17 cellular contexts compared by ENCODE assay signal in the genomic region with DNA sequence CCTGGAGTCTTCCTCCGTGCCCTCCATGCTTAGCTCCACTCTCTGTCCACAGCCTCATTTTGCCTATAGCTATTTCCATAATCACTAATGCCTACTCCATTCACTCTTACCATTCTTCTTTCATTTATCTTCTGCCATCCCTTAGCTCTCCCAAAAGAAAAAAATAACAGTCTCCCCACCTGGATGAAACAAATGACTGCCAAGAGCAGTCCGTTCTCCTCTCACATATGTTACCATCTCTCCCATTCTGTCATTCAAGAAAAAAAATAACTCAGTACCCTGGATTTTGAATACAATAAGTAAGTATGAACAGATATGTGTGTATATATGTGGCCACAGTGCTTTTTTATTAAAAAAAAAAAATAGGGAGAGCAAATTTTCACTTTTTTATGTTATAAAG. TPM values are rescaled to one million over a fixed set of nuclear protein-coding genes. Genes with fewer than 3 reads are reported as not detected.
A peak's percentile ranks its signal among the peaks of the same experiment; 100 is the strongest.
DNase-seq lines count a peak whose midpoint lies in the region; ATAC-seq and TF ChIP-seq lines count a peak whose summit lies in the region.
"Had no signal": no experiment of that assay in that cellular context is flagged by ENCODE, and none has a peak within 500 bp of the region (broad histone marks: within the 10 kb centered on the region; RNA-seq: fewer than 3 reads in every experiment).

No MANE protein-coding gene starts in this region.

- no peaks in the 10 kb centered on the region for H3F3A ChIP-seq in GM23338 (replicated peaks; ENCODE audit: low read depth)

- H3K4me1 ChIP-seq in CD4-positive, alpha-beta memory T cell (ENCODE audit: insufficient read depth, low read length): peaks cover 10% of the 10 kb centered on the region
- peaks cover 9% of the 10 kb centered on the region for H3K4me1 ChIP-seq in GM23338 (ENCODE audit: insufficient read depth)
- no peaks in the 10 kb centered on the region for H3K4me1 ChIP-seq in upper lobe of left lung

- intact Hi-C loops in CD4-positive, alpha-beta memory T cell (cut with micrococcal nuclease): no loop called here

- H3K9me2 ChIP-seq in GM23338 (ENCODE audit: insufficient read depth): no peaks in the 10 kb centered on the region

- no peaks in the 10 kb centered on the region for H3K9me3 ChIP-seq in CD4-positive, alpha-beta memory T cell (ENCODE audit: control insufficient read depth in 1 of 2, low read length in 2 of 2)
- no peaks in the 10 kb centered on the region for H3K9me3 ChIP-seq in upper lobe of left lung
- H3K9me3 ChIP-seq: BLaER1 treated with 17β-estradiol and CSF1 and Interleukin-3, amounts not matched to agents 10 nM and 100 nM; Caco-2 had no signal

- H3K27ac ChIP-seq in CD4-positive, alpha-beta memory T cell (ENCODE audit: low read depth, low read length): no peak overlapping the region
- H3K27ac ChIP-seq in GM23338 (ENCODE audit: low read depth) (no peak overlapping the region), upper lobe of left lung (no peak overlapping the region)
- H3K27ac ChIP-seq: BLaER1 treated with 17β-estradiol and CSF1 and Interleukin-3, amounts not matched to agents 10 nM and 100 nM; GM23248 had no signal

- CTCF ChIA-PET in CD4-positive, alpha-beta memory T cell (lab: Charles Lee; ENCODE audit: partially characterized antibody): interaction anchor here (0.9 to 1.2 kb wide), 3 partner anchors 11 to 67 kb away, joined by 3 read pairs; no protein-coding TSS in a partner anchor
- CTCF ChIA-PET in WTC11 (lab: Charles Lee): interaction anchor here (1.6 to 1.7 kb wide), 2 partner anchors 46 to 172 kb away, joined by 3 to 4 read pairs; no protein-coding TSS in a partner anchor

- H3K79me2 ChIP-seq in GM23338 (replicated peaks; ENCODE audit: insufficient read depth): peaks cover 99% of the 10 kb centered on the region

- no peak for TF ChIP-seq EP300 in upper lobe of left lung (IDR thresholded peaks at IDR 0.05)

- TF ChIP-seq CTCF in GM23338 (conservative IDR thresholded peaks at IDR 0.05; ENCODE audit: low read depth in 2 of 2) (no peak), WTC11 (IDR thresholded peaks at IDR 0.05) (no peak), upper lobe of left lung (IDR thresholded peaks at IDR 0.05) (no peak)

- peaks cover 12 to 27% of the 10 kb centered on the region in 2 donors for H3K36me3 Mint-ChIP-seq in CD4-positive, alpha-beta memory T cell
- H3K36me3 Mint-ChIP-seq in GM23338 (ENCODE audit: low read depth): peaks cover 24% of the 10 kb centered on the region; the same call in 2 of the 3 replicates
- H3K36me3 Mint-ChIP-seq in WTC11: peaks cover 5% of the 10 kb centered on the region

- no peaks in the 10 kb centered on the region for H3K27me3 ChIP-seq in CD4-positive, alpha-beta memory T cell (ENCODE audit: insufficient read depth, low read length)
- H3K27me3 ChIP-seq in GM23338 (ENCODE audit: insufficient read depth): no peaks in the 10 kb centered on the region
- H3K27me3 ChIP-seq in upper lobe of left lung: no peaks in the 10 kb centered on the region
- H3K27me3 ChIP-seq: BLaER1 treated with 17β-estradiol and CSF1 and Interleukin-3, amounts not matched to agents 10 nM and 100 nM had no signal

- no peak overlapping the region for H3K4me3 ChIP-seq in CD4-positive, alpha-beta memory T cell (ENCODE audit: low read length in 2 of 2)
- H3K4me3 ChIP-seq in GM23338 (no peak overlapping the region), upper lobe of left lung (no peak overlapping the region)
- H3K4me3 ChIP-seq: BLaER1 treated with 17β-estradiol and CSF1 and Interleukin-3, amounts not matched to agents 10 nM and 100 nM; GM23248 had no signal

- peak overlapping the region in 5 of 7 donors; percentile 10 to 34 (median 29) for H3K27ac Mint-ChIP-seq in CD4-positive, alpha-beta memory T cell
- H3K27ac Mint-ChIP-seq in GM23338: peak overlapping the region; percentile 5; the same call in 1 of the 2 replicates
- peak overlapping the region; percentile 63 for H3K27ac Mint-ChIP-seq in WTC11
- H3K27ac Mint-ChIP-seq: B cell, HFFc6, IgD-negative memory B cell had no signal

- H3K9me3 Mint-ChIP-seq in CD4-positive, alpha-beta memory T cell: no peaks in the 10 kb centered on the region
- no peaks in the 10 kb centered on the region for H3K9me3 Mint-ChIP-seq in GM23338
- H3K9me3 Mint-ChIP-seq in WTC11: no peaks in the 10 kb centered on the region
- H3K9me3 Mint-ChIP-seq: HFFc6, IgD-negative memory B cell had no signal

- POLR2A ChIA-PET in CD4-positive, alpha-beta memory T cell (lab: Charles Lee; ENCODE audit: partially characterized antibody): interaction anchor here (0.9 to 1.2 kb wide), 3 partner anchors 13 to 67 kb away, joined by 3 to 6 read pairs (median 5); a partner anchor contains a TSS
- POLR2A ChIA-PET in WTC11 (lab: Charles Lee): interaction anchor here (1.3 kb wide), 1 partner anchor 27 kb away, joined by 3 read pairs; no protein-coding TSS in a partner anchor

- ATAC-seq in GM23338 (no peak), WTC11 (no peak), upper lobe of left lung (ENCODE audit: low FRiP score in 2 of 2) (no peak)
- ATAC-seq: HCT116, HepG2 had no signal

- DNase-seq in CD4-positive, alpha-beta memory T cell: no peak
- DNase-seq in GM23338 (ENCODE audit: low spot score): no peak
- no peak for DNase-seq in WTC11 (ENCODE audit: low spot score)
- peak; percentile 40 for DNase-seq in cerebellum (ENCODE audit: low spot score)
- DNase-seq in T1000 (lab: John Stamatoyannopoulos, UW): no peak
- no peak for DNase-seq in upper lobe of left lung
- no peak for DNase-seq in SW480 (ENCODE audit: low spot score)
- DNase-seq: Caco-2, GDM1, GM23248, HFFc6, KBM-7 had no signal

- WGBS in upper lobe of left lung, 2 donors: 100% methylated on average over 2 of the region's 2 CpGs

- no peaks in the 10 kb centered on the region; the same call in 1 of the 2 replicates for H4K20me1 ChIP-seq in GM23338 (replicated peaks; ENCODE audit: insufficient read depth)
- H4K20me1 ChIP-seq: BLaER1 treated with 17β-estradiol and CSF1 and Interleukin-3, amounts not matched to agents 10 nM and 100 nM had no signal

- H3K4me1 Mint-ChIP-seq in CD4-positive, alpha-beta memory T cell: peaks cover 21 to 45% (median 31%) of the 10 kb centered on the region in 4 donors
- H3K4me1 Mint-ChIP-seq in GM23338: peaks cover 21% of the 10 kb centered on the region
- peaks cover 22% of the 10 kb centered on the region for H3K4me1 Mint-ChIP-seq in WTC11
- H3K4me1 Mint-ChIP-seq: B cell had no signal

- H3K27me3 Mint-ChIP-seq in CD4-positive, alpha-beta memory T cell: no peaks in the 10 kb centered on the region
- H3K27me3 Mint-ChIP-seq in GM23338 (ENCODE audit: insufficient read depth, low read depth, poor library complexity) (peaks cover 13% of the 10 kb centered on the region), WTC11 (ENCODE audit: low read depth) (no peaks in the 10 kb centered on the region)

- no peak overlapping the region for H3K4me3 Mint-ChIP-seq in CD4-positive, alpha-beta memory T cell
- H3K4me3 Mint-ChIP-seq in GM23338 (no peak overlapping the region), WTC11 (no peak overlapping the region)
- H3K4me3 Mint-ChIP-seq: B cell, HFFc6, IgD-negative memory B cell had no signal

- TF ChIP-seq POLR2A in upper lobe of left lung (IDR thresholded peaks at IDR 0.05): no peak

- H3K36me3 ChIP-seq in CD4-positive, alpha-beta memory T cell (ENCODE audit: insufficient read depth, low read length): no peaks in the 10 kb centered on the region
- no peaks in the 10 kb centered on the region for H3K36me3 ChIP-seq in GM23338 (ENCODE audit: insufficient read depth)
- no peaks in the 10 kb centered on the region for H3K36me3 ChIP-seq in upper lobe of left lung

- no peak overlapping the region for H3K4me2 ChIP-seq in GM23338
- H3K4me2 ChIP-seq: BLaER1 treated with 17β-estradiol and CSF1 and Interleukin-3, amounts not matched to agents 10 nM and 100 nM had no signal

- H2AFZ ChIP-seq in GM23338: no peak overlapping the region
- H2AFZ ChIP-seq: GM23248 had no signal

TF ChIP-seq in GM23338, 12 proteins besides CTCF, POLR2A, EP300 and RAD21 (continues in another document):
- no peak for TF ChIP-seq CREB1 (CRISPR knock-in tag; IDR thresholded peaks at IDR 0.05; ENCODE audit: low read depth)
- TF ChIP-seq NANOG (IDR thresholded peaks at IDR 0.05; ENCODE audit: borderline replicate concordance): no peak

TF ChIP-seq in WTC11, 78 proteins besides CTCF, POLR2A, EP300 and RAD21 (continues in another document):
- TF ChIP-seq CREB1 (CRISPR knock-in tag; IDR thresholded peaks at IDR 0.05) (no peak), CBFB (CRISPR knock-in tag; IDR thresholded peaks at IDR 0.05; ENCODE audit: low read depth) (no peak), ZNF423 (CRISPR knock-in tag; IDR thresholded peaks at IDR 0.05) (no peak), PRRX2 (CRISPR knock-in tag; IDR thresholded peaks at IDR 0.05) (no peak), NFE2L1 (CRISPR knock-in tag; IDR thresholded peaks at IDR 0.05) (no peak)
- TF ChIP-seq, protein P1, sequence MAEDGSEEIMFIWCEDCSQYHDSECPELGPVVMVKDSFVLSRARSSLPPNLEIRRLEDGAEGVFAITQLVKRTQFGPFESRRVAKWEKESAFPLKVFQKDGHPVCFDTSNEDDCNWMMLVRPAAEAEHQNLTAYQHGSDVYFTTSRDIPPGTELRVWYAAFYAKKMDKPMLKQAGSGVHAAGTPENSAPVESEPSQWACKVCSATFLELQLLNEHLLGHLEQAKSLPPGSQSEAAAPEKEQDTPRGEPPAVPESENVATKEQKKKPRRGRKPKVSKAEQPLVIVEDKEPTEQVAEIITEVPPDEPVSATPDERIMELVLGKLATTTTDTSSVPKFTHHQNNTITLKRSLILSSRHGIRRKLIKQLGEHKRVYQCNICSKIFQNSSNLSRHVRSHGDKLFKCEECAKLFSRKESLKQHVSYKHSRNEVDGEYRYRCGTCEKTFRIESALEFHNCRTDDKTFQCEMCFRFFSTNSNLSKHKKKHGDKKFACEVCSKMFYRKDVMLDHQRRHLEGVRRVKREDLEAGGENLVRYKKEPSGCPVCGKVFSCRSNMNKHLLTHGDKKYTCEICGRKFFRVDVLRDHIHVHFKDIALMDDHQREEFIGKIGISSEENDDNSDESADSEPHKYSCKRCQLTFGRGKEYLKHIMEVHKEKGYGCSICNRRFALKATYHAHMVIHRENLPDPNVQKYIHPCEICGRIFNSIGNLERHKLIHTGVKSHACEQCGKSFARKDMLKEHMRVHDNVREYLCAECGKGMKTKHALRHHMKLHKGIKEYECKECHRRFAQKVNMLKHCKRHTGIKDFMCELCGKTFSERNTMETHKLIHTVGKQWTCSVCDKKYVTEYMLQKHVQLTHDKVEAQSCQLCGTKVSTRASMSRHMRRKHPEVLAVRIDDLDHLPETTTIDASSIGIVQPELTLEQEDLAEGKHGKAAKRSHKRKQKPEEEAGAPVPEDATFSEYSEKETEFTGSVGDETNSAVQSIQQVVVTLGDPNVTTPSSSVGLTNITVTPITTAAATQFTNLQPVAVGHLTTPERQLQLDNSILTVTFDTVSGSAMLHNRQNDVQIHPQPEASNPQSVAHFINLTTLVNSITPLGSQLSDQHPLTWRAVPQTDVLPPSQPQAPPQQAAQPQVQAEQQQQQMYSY (CRISPR knock-in tag; IDR thresholded peaks at IDR 0.05): no peak

RNA-seq across cellular contexts. Expression of a gene that starts 13.2 kb away (rescaled TPM):
- 100 to 1,000 TPM; 122 to 125 TPM for total RNA-seq in CD4-positive, alpha-beta memory T cell
- 10 to 100 TPM; 16.8 to 22.8 TPM for polyA plus RNA-seq in CD4-positive, alpha-beta memory T cell
- total RNA-seq in GM23338 (2014; rRNA removed; shearing (Covaris generic)): 52.8 and 59.4 TPM in 2 replicates
- 11.7 and 12.5 TPM in 2 replicates for polyA plus RNA-seq in GM23338 (2016; fragmentation: Nextera tagmentation; extraction: Ambion mirVana)
- total RNA-seq in WTC11 (2021) (51.9 to 52.5 TPM (median 52.4 TPM) in 3 replicates), cerebellum (15.9 TPM), upper lobe of left lung (10 to 100 TPM; 23.7 to 51.6 (median 41.7) TPM)

Comparison
In these comparisons a context has a peak if more than half of its experiments do, and no peak if none do; other contexts are left out.
1. H3K27ac Mint-ChIP-seq: peak in every context shown above with its lines; median percentile 63 in WTC11; 29 in CD4-positive, alpha-beta memory T cell; 5 in GM23338.